Comparison of ENCODE assay signal across 23 cellular contexts in genomic region chr22:35752833-35753189, GRCh38. TPM values are rescaled to one million over a fixed set of nuclear protein-coding genes. Genes with fewer than 3 reads are reported as not detected.
A peak's percentile ranks its signal among the peaks of the same experiment; 100 is the strongest.
DNase-seq lines count a peak whose midpoint lies in the region; ATAC-seq and TF ChIP-seq lines count a peak whose summit lies in the region.
"Had no signal": no experiment of that assay in that cellular context is flagged by ENCODE, and none has a peak within 500 bp of the region (broad histone marks: within the 10 kb centered on the region; RNA-seq: fewer than 3 reads in every experiment).

No MANE protein-coding gene starts in this region.

- H3K36me3 ChIP-seq in iPS-20b (ENCODE audit: insufficient read depth, low read depth, low read length), result peaks cover 27% of the 10 kb centered on the region
- H3K36me3 ChIP-seq in subcutaneous abdominal adipose tissue (ENCODE audit: control insufficient read depth in 5 of 5, insufficient read depth in 5 of 5, low read length in 5 of 5), result peaks cover 0 to 9% (median 0%) of the 10 kb centered on the region in 5 donors
- H3K36me3 ChIP-seq: adrenal gland had no signal

- H3K9ac ChIP-seq in iPS-20b (ENCODE audit: low read depth, low read length) (peak overlapping the region; percentile 28; the same call in 1 of the 2 replicates), subcutaneous abdominal adipose tissue (ENCODE audit: low read length in 5 of 5) (peak overlapping the region in 4 of 5 donors; percentile 6 to 43 (median 28))

- H3K27ac ChIP-seq in iPS-20b (ENCODE audit: low read length) (no peak overlapping the region), subcutaneous abdominal adipose tissue (ENCODE audit: low read depth, low read length) (no peak overlapping the region)
- H3K27ac ChIP-seq: adrenal gland, HL-60 had no signal

- POLR2A ChIA-PET in WTC11 (lab: Charles Lee), result interaction anchor here (0.6 kb wide), 1 partner anchor 76 kb away, joined by 3 read pairs; no protein-coding TSS in a partner anchor

- H3K4me3 ChIP-seq in iPS-20b (ENCODE audit: low read length), result no peak overlapping the region
- H3K4me3 ChIP-seq in subcutaneous abdominal adipose tissue (ENCODE audit: low read depth in 1 of 5, low read length in 5 of 5), result no peak overlapping the region
- H3K4me3 ChIP-seq: adrenal gland had no signal

- H3K27ac Mint-ChIP-seq in HFFc6 (peak overlapping the region; percentile 66), WTC11 (peak overlapping the region; percentile 56)
- H3K27ac Mint-ChIP-seq: stimulated activated naive CD8-positive, alpha-beta T cell treated with anti-CD3 and anti-CD28 coated beads, Interleukin-15, Interleukin-2, amounts not matched to agents 100 ng/mL and 50 ng/mL, for 24 hours; T-helper 17 cell had no signal

- TF ChIP-seq CTCF in HFFc6 (IDR thresholded peaks at IDR 0.05) (no peak), WTC11 (IDR thresholded peaks at IDR 0.05) (no peak)

- DNase-seq in HFFc6 (no peak), WTC11 (ENCODE audit: low spot score) (no peak), activated T-cell treated with anti-CD3 and anti-CD28 coated beads for 4 hours (no peak), NCI-H526 (lab: John Stamatoyannopoulos, UW) (no peak)
- DNase-seq: activated gamma-delta T cell; adrenal gland; central memory CD4-positive, alpha-beta T cell; DMS79 treated with DMSO at 0.1 percent for 48 hours; left colon; NCI-H2171 treated with DMSO at 0.1 percent for 48 hours; SHP77 treated with DMSO at 0.1 percent for 48 hours; stimulated activated CD4-positive, alpha-beta T cell treated with anti-CD3 and anti-CD28 coated beads, Interleukin-4, amount 100 ng/mL, for 1 hour; T-helper 17 cell; trophoblast cell had no signal

- H3K9me3 Mint-ChIP-seq in HFFc6, result no peaks in the 10 kb centered on the region
- no peaks in the 10 kb centered on the region for H3K9me3 Mint-ChIP-seq in WTC11
- H3K9me3 Mint-ChIP-seq: stimulated activated naive CD8-positive, alpha-beta T cell treated with anti-CD3 and anti-CD28 coated beads, Interleukin-15, Interleukin-2, amounts not matched to agents 100 ng/mL and 50 ng/mL, for 24 hours had no signal

- H3K36me3 Mint-ChIP-seq in HFFc6 (ENCODE audit: low read depth) (peaks cover 25% of the 10 kb centered on the region), WTC11 (peaks cover 6% of the 10 kb centered on the region; the same call in 1 of the 2 replicates)

- H3K4me1 ChIP-seq in iPS-20b (ENCODE audit: insufficient read depth, low read length), result peaks cover 52% of the 10 kb centered on the region
- peaks cover 0 to 23% (median 15%) of the 10 kb centered on the region in 5 donors for H3K4me1 ChIP-seq in subcutaneous abdominal adipose tissue (ENCODE audit: control insufficient read depth in 5 of 5, insufficient read depth in 5 of 5, low read length in 5 of 5)

- H3K4me3 Mint-ChIP-seq in HFFc6, result peak overlapping the region; percentile 39
- no peak overlapping the region for H3K4me3 Mint-ChIP-seq in WTC11
- H3K4me3 Mint-ChIP-seq: stimulated activated naive CD8-positive, alpha-beta T cell treated with anti-CD3 and anti-CD28 coated beads, Interleukin-15, Interleukin-2, amounts not matched to agents 100 ng/mL and 50 ng/mL, for 24 hours; T-helper 17 cell had no signal

- ATAC-seq in WTC11 (no peak), HG03469 (IDR thresholded peaks at IDR 0.05; ENCODE audit: unreplicated experiment) (no peak)
- ATAC-seq: HCT116, left colon, T-helper 17 cell had no signal

- CTCF ChIA-PET in WTC11 (lab: Charles Lee), result interaction anchor here (1.0 to 1.6 kb wide), 4 partner anchors 11 to 371 kb away, joined by 3 to 8 read pairs (median 5); no protein-coding TSS in a partner anchor

- H3K4me1 Mint-ChIP-seq in HFFc6 (ENCODE audit: low read depth), result peaks cover 50% of the 10 kb centered on the region
- peaks cover 54% of the 10 kb centered on the region for H3K4me1 Mint-ChIP-seq in WTC11

- H3K9me3 ChIP-seq in iPS-20b (ENCODE audit: insufficient read depth, low read depth, low read length), result no peaks in the 10 kb centered on the region
- H3K9me3 ChIP-seq in subcutaneous abdominal adipose tissue (ENCODE audit: control insufficient read depth in 5 of 5, low read length in 5 of 5), result no peaks in the 10 kb centered on the region
- H3K9me3 ChIP-seq: adrenal gland had no signal

- H3K27me3 ChIP-seq in iPS-20b (ENCODE audit: insufficient read depth, low read length) (no peaks in the 10 kb centered on the region), subcutaneous abdominal adipose tissue (ENCODE audit: control insufficient read depth in 5 of 5, insufficient read depth in 4 of 5, low read length in 5 of 5) (no peaks in the 10 kb centered on the region)
- H3K27me3 ChIP-seq: adrenal gland had no signal

- H3K27me3 Mint-ChIP-seq in HFFc6 (ENCODE audit: insufficient read depth) (no peaks in the 10 kb centered on the region), WTC11 (ENCODE audit: low read depth) (no peaks in the 10 kb centered on the region)
- H3K27me3 Mint-ChIP-seq: stimulated activated naive CD8-positive, alpha-beta T cell treated with anti-CD3 and anti-CD28 coated beads, Interleukin-15, Interleukin-2, amounts not matched to agents 100 ng/mL and 50 ng/mL, for 24 hours; T-helper 17 cell had no signal

TF ChIP-seq in WTC11, 78 proteins besides CTCF, POLR2A, EP300 and RAD21 (continues in another document):
- TF ChIP-seq ATF2 (CRISPR knock-in tag; IDR thresholded peaks at IDR 0.05; ENCODE audit: borderline replicate concordance, low read depth), result no peak
- no peak for TF ChIP-seq HMGA2 (CRISPR knock-in tag; IDR thresholded peaks at IDR 0.05)
- TF ChIP-seq ZNF138 (CRISPR knock-in tag; conservative IDR thresholded peaks at IDR 0.05), result no peak
- no peak for TF ChIP-seq NR2C2 (CRISPR knock-in tag; IDR thresholded peaks at IDR 0.05)
- TF ChIP-seq ELF4 (CRISPR knock-in tag; IDR thresholded peaks at IDR 0.05; ENCODE audit: low read depth), result no peak
- TF ChIP-seq NR1H2 (CRISPR knock-in tag; IDR thresholded peaks at IDR 0.05), result no peak
- no peak for TF ChIP-seq TEAD4 (CRISPR knock-in tag; IDR thresholded peaks at IDR 0.05)
- TF ChIP-seq FOXP4 (CRISPR knock-in tag; IDR thresholded peaks at IDR 0.05), result no peak
- TF ChIP-seq USF2 (CRISPR knock-in tag; IDR thresholded peaks at IDR 0.05), result no peak
- no peak for TF ChIP-seq STAT6 (CRISPR knock-in tag; conservative IDR thresholded peaks at IDR 0.05; ENCODE audit: low read depth)

RNA-seq across cellular contexts. Expression of gene APOL5, which starts 35.1 kb away (rescaled TPM):
- not detected for total RNA-seq in HFFc6 (2021; fragmentation: NEBNext Ultra II Directional; extraction: Animal tissue kit (Norgen Biotek cat#: 25700))
- not detected in 3 replicates for total RNA-seq in WTC11 (2021)
- total RNA-seq: adrenal gland, glomerular endothelial cell, left colon, mononuclear cell, renal cortical epithelial cell, T-helper 17 cell had no signal
